ENCODE assay signal across 17 cellular contexts in the genomic region with DNA sequence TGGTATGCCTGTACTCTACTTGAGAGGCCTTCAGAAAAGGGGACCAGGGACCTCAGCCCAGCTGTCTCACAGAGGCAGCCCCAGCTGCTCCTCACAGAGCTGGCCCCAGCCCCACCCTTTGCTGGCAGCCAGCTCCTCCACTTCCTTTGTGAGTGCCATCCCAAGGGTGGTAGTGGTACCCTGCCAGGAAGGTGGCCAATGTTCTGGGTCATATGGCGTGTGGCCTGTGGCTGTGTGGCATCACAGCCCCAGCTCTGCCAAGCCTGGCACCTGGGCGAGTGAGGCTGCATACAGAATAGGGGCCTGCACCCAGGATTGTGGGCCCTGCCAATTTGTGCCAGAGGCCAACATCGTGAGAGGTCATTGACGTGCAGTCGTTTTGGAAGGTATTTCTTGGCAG. TPM values are rescaled to one million over a fixed set of nuclear protein-coding genes. Genes with fewer than 3 reads are reported as not detected.
DNase-seq lines count a peak whose midpoint lies in the region; ATAC-seq lines count a peak whose summit lies in the region.
"Had no signal": no experiment of that assay in that cellular context is flagged by ENCODE, and none has a peak within 500 bp of the region (broad histone marks: within the 10 kb centered on the region; RNA-seq: fewer than 3 reads in every experiment).

No MANE protein-coding gene starts in this region.

- no peaks in the 10 kb centered on the region for H3K36me3 Mint-ChIP-seq in stimulated activated naive B cell treated with anti-CD40 and anti-IgM and Interleukin-4, amounts not matched to agents 10 μg/mL and 1 μg/mL and 100 μg/mL, for 72 hours
- no peaks in the 10 kb centered on the region for H3K36me3 Mint-ChIP-seq in activated T-helper 2 cell treated with anti-CD3 and anti-CD28 coated beads, Interferon-gamma antibody, Interleukin-2, Interleukin-4, amounts not matched to agents 10 μg/mL and 5 μg/mL and 100 μg/mL, durations not matched to agents 14 hours and 24 hours and 36 hours (ENCODE audit: low read depth)
- H3K36me3 Mint-ChIP-seq: CD8-positive, alpha-beta memory T cell had no signal

- H3K9me3 Mint-ChIP-seq in stimulated activated naive B cell treated with anti-CD40 and anti-IgM and Interleukin-4, amounts not matched to agents 10 μg/mL and 1 μg/mL and 100 μg/mL, for 72 hours: no peaks in the 10 kb centered on the region
- no peaks in the 10 kb centered on the region for H3K9me3 Mint-ChIP-seq in activated T-helper 2 cell treated with anti-CD3 and anti-CD28 coated beads, Interferon-gamma antibody, Interleukin-2, Interleukin-4, amounts not matched to agents 10 μg/mL and 5 μg/mL and 100 μg/mL, durations not matched to agents 14 hours and 24 hours and 36 hours
- H3K9me3 Mint-ChIP-seq: CD8-positive, alpha-beta memory T cell had no signal

- H3K27ac ChIP-seq in right cardiac atrium (ENCODE audit: low read length): no peak overlapping the region

- H3K4me3 Mint-ChIP-seq in stimulated activated naive B cell treated with anti-CD40 and anti-IgM and Interleukin-4, amounts not matched to agents 10 μg/mL and 1 μg/mL and 100 μg/mL, for 72 hours: no peak overlapping the region
- H3K4me3 Mint-ChIP-seq in activated T-helper 2 cell treated with anti-CD3 and anti-CD28 coated beads, Interferon-gamma antibody, Interleukin-2, Interleukin-4, amounts not matched to agents 10 μg/mL and 5 μg/mL and 100 μg/mL, durations not matched to agents 14 hours and 24 hours and 36 hours (ENCODE audit: low read depth): no peak overlapping the region

- H3K27ac Mint-ChIP-seq in stimulated activated naive B cell treated with anti-CD40 and anti-IgM and Interleukin-4, amounts not matched to agents 10 μg/mL and 1 μg/mL and 100 μg/mL, for 72 hours: peak overlapping the region; percentile 3
- no peak overlapping the region for H3K27ac Mint-ChIP-seq in activated T-helper 2 cell treated with anti-CD3 and anti-CD28 coated beads, Interferon-gamma antibody, Interleukin-2, Interleukin-4, amounts not matched to agents 10 μg/mL and 5 μg/mL and 100 μg/mL, durations not matched to agents 14 hours and 24 hours and 36 hours
- H3K27ac Mint-ChIP-seq: CD8-positive, alpha-beta memory T cell had no signal

- intact Hi-C loops in Right ventricle myocardium superior (cut with DNase I) (no loop called here), right cardiac atrium (cut with DNase I) (loop anchor here (2.0 to 10.0 kb wide), 5 partner anchors 59 to 197 kb away; no protein-coding TSS in a partner anchor)
- intact Hi-C loops in activated T-helper 2 cell treated with anti-CD3 and anti-CD28 coated beads, Interferon-gamma antibody, Interleukin-2, Interleukin-4, amounts not matched to agents 10 μg/mL and 5 μg/mL and 100 μg/mL, durations not matched to agents 14 hours and 24 hours and 36 hours (cut with micrococcal nuclease): no loop called here

- no peaks in the 10 kb centered on the region for H3K9me3 ChIP-seq in right cardiac atrium (ENCODE audit: control insufficient read depth, low read length)

- no peaks in the 10 kb centered on the region for H3K27me3 ChIP-seq in right cardiac atrium (ENCODE audit: control insufficient read depth, insufficient read depth)

- no peak overlapping the region for H3K4me3 ChIP-seq in right cardiac atrium (ENCODE audit: low read length)

- WGBS in right cardiac atrium: 77% methylated on average over 5 of the region's 5 CpGs

- peaks cover 4 to 5% of the 10 kb centered on the region in 2 donors for H3K4me1 Mint-ChIP-seq in stimulated activated naive B cell treated with anti-CD40 and anti-IgM and Interleukin-4, amounts not matched to agents 10 μg/mL and 1 μg/mL and 100 μg/mL, for 72 hours
- H3K4me1 Mint-ChIP-seq in activated T-helper 2 cell treated with anti-CD3 and anti-CD28 coated beads, Interferon-gamma antibody, Interleukin-2, Interleukin-4, amounts not matched to agents 10 μg/mL and 5 μg/mL and 100 μg/mL, durations not matched to agents 14 hours and 24 hours and 36 hours (ENCODE audit: low read depth): no peaks in the 10 kb centered on the region

- DNase-seq in Right ventricle myocardium superior (no peak), right cardiac atrium (no peak), NCI-H69 (lab: John Stamatoyannopoulos, UW) (peak; percentile 13), islet precursor cell (peak; percentile 34), NCI-H2081 treated with DMSO at 0.1 percent for 48 hours (lab: John Stamatoyannopoulos, UW) (no peak)
- no peak for DNase-seq in stimulated activated naive B cell treated with anti-CD40 and anti-IgM and Interleukin-4, amounts not matched to agents 10 μg/mL and 1 μg/mL and 100 μg/mL, for 72 hours
- DNase-seq in activated T-helper 2 cell treated with anti-CD3 and anti-CD28 coated beads, Interferon-gamma antibody, Interleukin-2, Interleukin-4, amounts not matched to agents 10 μg/mL and 5 μg/mL and 100 μg/mL, durations not matched to agents 14 hours and 24 hours and 36 hours (ENCODE audit: low spot score): no peak
- DNase-seq: GOT3; NCI-H1092 treated with DMSO at 0.1 percent for 48 hours; NCI-H146; NCI-H2029 treated with DMSO at 0.1 percent for 48 hours; NCI-H446; NCI-H526 treated with DMSO at 0.1 percent for 48 hours; NK-92 treated with Interleukin-12 subunit alpha and Interleukin-12 subunit beta, amount 100 ng/mL, for 24 hours; OCI-M1; SIG-M5 had no signal

- ATAC-seq in Right ventricle myocardium superior (ENCODE audit: poor library complexity) (peak; percentile 29), right cardiac atrium (no peak)
- ATAC-seq in stimulated activated naive B cell treated with anti-CD40 and anti-IgM and Interleukin-4, amounts not matched to agents 10 μg/mL and 1 μg/mL and 100 μg/mL, for 72 hours (replicated peaks): no peak

- H3K27me3 Mint-ChIP-seq in stimulated activated naive B cell treated with anti-CD40 and anti-IgM and Interleukin-4, amounts not matched to agents 10 μg/mL and 1 μg/mL and 100 μg/mL, for 72 hours: peaks cover 9 to 14% of the 10 kb centered on the region in 2 donors
- no peaks in the 10 kb centered on the region for H3K27me3 Mint-ChIP-seq in activated T-helper 2 cell treated with anti-CD3 and anti-CD28 coated beads, Interferon-gamma antibody, Interleukin-2, Interleukin-4, amounts not matched to agents 10 μg/mL and 5 μg/mL and 100 μg/mL, durations not matched to agents 14 hours and 24 hours and 36 hours (ENCODE audit: low read depth)

- H3K4me1 ChIP-seq in right cardiac atrium (ENCODE audit: control insufficient read depth, insufficient read depth, low read length): no peaks in the 10 kb centered on the region

RNA-seq across cellular contexts. Expression of gene TUB, which starts 10.7 kb away (rescaled TPM):
- total RNA-seq in Right ventricle myocardium superior (20.5 TPM), right cardiac atrium (10 to 100 TPM; 24.8 to 31.2 (median 28.0) TPM)
- polyA plus RNA-seq in right cardiac atrium: 10.0 TPM
- total RNA-seq in activated T-helper 2 cell treated with anti-CD3 and anti-CD28 coated beads, Interferon-gamma antibody, Interleukin-2, Interleukin-4, amounts not matched to agents 10 μg/mL and 5 μg/mL and 100 μg/mL, durations not matched to agents 14 hours and 24 hours and 36 hours: 0.50 and 0.55 TPM in 2 replicates
- polyA plus RNA-seq: CD8-positive, alpha-beta memory T cell had no signal

Comparison
In these comparisons a context has a peak if more than half of its experiments do, and no peak if none do; other contexts are left out.
1. intact Hi-C loops: an anchor here in right cardiac atrium (2.0 to 10.0 kb wide); none called in Right ventricle myocardium superior and activated T-helper 2 cell treated with anti-CD3 and anti-CD28 coated beads, Interferon-gamma antibody, Interleukin-2, Interleukin-4, amounts not matched to agents 10 μg/mL and 5 μg/mL and 100 μg/mL, durations not matched to agents 14 hours and 24 hours and 36 hours.
2. DNase-seq: peak in NCI-H69 (single experiment) and islet precursor cell (single experiment); none in Right ventricle myocardium superior (single experiment), right cardiac atrium (0 of 3), stimulated activated naive B cell treated with anti-CD40 and anti-IgM and Interleukin-4, amounts not matched to agents 10 μg/mL and 1 μg/mL and 100 μg/mL, for 72 hours (single experiment), NCI-H2081 treated with DMSO at 0.1 percent for 48 hours (single experiment) and activated T-helper 2 cell treated with anti-CD3 and anti-CD28 coated beads, Interferon-gamma antibody, Interleukin-2, Interleukin-4, amounts not matched to agents 10 μg/mL and 5 μg/mL and 100 μg/mL, durations not matched to agents 14 hours and 24 hours and 36 hours (single experiment).
3. RNA of gene TUB, which starts 10.7 kb away (total RNA-seq): 24.8 to 31.2 TPM in right cardiac atrium and 20.5 TPM in Right ventricle myocardium superior (single experiment); 0.50 to 0.55 TPM in activated T-helper 2 cell treated with anti-CD3 and anti-CD28 coated beads, Interferon-gamma antibody, Interleukin-2, Interleukin-4, amounts not matched to agents 10 μg/mL and 5 μg/mL and 100 μg/mL, durations not matched to agents 14 hours and 24 hours and 36 hours; every median in the first group is over 10 times any median in the second.